ENCODE assay signal across 16 cellular contexts in the genomic region with DNA sequence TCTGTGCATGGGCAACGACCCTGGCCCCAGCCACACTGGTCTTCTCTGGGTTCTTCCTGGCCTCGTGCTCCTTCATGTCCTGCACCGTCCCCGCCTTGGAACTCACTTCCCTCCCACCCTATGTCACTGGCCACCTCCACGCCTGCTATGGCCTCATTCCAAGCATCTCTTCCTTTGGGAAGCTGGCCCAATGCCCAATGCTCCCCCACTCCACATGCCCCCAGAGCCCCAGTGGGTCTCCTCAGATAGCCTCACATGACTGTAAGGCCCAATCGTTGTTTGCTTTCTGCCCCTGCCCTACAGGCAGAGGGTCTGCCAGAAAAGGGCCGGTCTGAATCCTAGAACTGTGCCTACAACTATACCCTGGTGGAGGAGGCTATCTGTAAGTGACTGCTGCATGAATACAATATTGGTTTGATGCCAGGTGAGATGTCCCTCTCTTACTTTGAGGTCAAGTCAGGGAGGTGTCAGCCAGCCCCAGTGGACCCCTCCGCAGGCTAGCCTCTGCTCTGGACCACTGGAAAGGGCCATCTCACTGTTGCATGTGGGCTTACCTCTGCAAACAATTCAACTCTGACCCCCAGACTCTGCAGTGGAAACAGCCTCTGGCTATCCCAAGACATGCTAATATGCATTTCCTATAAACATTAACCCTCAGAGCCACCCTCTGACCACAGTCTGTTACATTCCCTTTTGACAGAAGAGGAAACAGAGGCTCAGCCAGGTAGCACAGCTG. TPM values are rescaled to one million over a fixed set of nuclear protein-coding genes. Genes with fewer than 3 reads are reported as not detected.
DNase-seq lines count a peak whose midpoint lies in the region; ATAC-seq, FAIRE-seq and TF ChIP-seq lines count a peak whose summit lies in the region.
"Had no signal": no experiment of that assay in that cellular context is flagged by ENCODE, and none has a peak within 500 bp of the region (broad histone marks: within the 10 kb centered on the region; RNA-seq: fewer than 3 reads in every experiment).

No MANE protein-coding gene starts in this region.

- H3K36me3 Mint-ChIP-seq in activated naive CD8-positive, alpha-beta T cell treated with anti-CD3 and anti-CD28 coated beads, Interleukin-2, amount 10 ng/mL, durations not matched to agents 7 days and 5 days = no peaks in the 10 kb centered on the region
- no peaks in the 10 kb centered on the region for H3K36me3 Mint-ChIP-seq in activated naive CD8-positive, alpha-beta T cell treated with anti-CD3 and anti-CD28 coated beads for 36 hours
- H3K36me3 Mint-ChIP-seq in brain (peaks cover 3% of the 10 kb centered on the region), neural crest cell (ENCODE audit: low read depth) (no peaks in the 10 kb centered on the region)
- H3K36me3 Mint-ChIP-seq: naive thymus-derived CD4-positive, alpha-beta T cell had no signal

- FAIRE-seq in urothelium cell line (lab: Jason Lieb, UNC) = peak; percentile 73
- FAIRE-seq: RCC 7860 had no signal

- H3K4me1 Mint-ChIP-seq in activated naive CD8-positive, alpha-beta T cell treated with anti-CD3 and anti-CD28 coated beads, Interleukin-2, amount 10 ng/mL, durations not matched to agents 7 days and 5 days = peaks cover 2% of the 10 kb centered on the region
- peaks cover 3% of the 10 kb centered on the region for H3K4me1 Mint-ChIP-seq in activated naive CD8-positive, alpha-beta T cell treated with anti-CD3 and anti-CD28 coated beads for 36 hours
- H3K4me1 Mint-ChIP-seq in brain (peaks cover 34% of the 10 kb centered on the region), neural crest cell (peaks cover 26% of the 10 kb centered on the region)

- peak; percentile 19 for DNase-seq in activated naive CD8-positive, alpha-beta T cell treated with anti-CD3 and anti-CD28 coated beads, Interleukin-2, amount 10 ng/mL, durations not matched to agents 7 days and 5 days
- DNase-seq in activated naive CD8-positive, alpha-beta T cell treated with anti-CD3 and anti-CD28 coated beads for 36 hours = no peak
- DNase-seq in neural crest cell (ENCODE audit: low read depth, low spot score) (no peak), urothelium cell line (ENCODE audit: low spot score) (no peak), SW 1271 (lab: John Stamatoyannopoulos, UW) (no peak), superior temporal gyrus (ENCODE audit: extremely low spot score) (no peak)
- DNase-seq: activated CD4-positive, alpha-beta T cell treated with anti-CD3 and anti-CD28 coated beads, Interleukin-2, amount 50 U/mL, for 48 hours; DMS153; hippocampal formation; NCI-H2029; NCI-H69; substantia nigra had no signal

- H3K4me3 Mint-ChIP-seq in activated naive CD8-positive, alpha-beta T cell treated with anti-CD3 and anti-CD28 coated beads, Interleukin-2, amount 10 ng/mL, durations not matched to agents 7 days and 5 days = no peak overlapping the region
- no peak overlapping the region for H3K4me3 Mint-ChIP-seq in activated naive CD8-positive, alpha-beta T cell treated with anti-CD3 and anti-CD28 coated beads for 36 hours
- H3K4me3 Mint-ChIP-seq in brain (peak overlapping the region in 3 of 5 experiments; percentile 1 to 95 (median 87)), neural crest cell (peak overlapping the region; percentile 95)

- H3K9me3 Mint-ChIP-seq in activated naive CD8-positive, alpha-beta T cell treated with anti-CD3 and anti-CD28 coated beads, Interleukin-2, amount 10 ng/mL, durations not matched to agents 7 days and 5 days = no peaks in the 10 kb centered on the region
- no peaks in the 10 kb centered on the region for H3K9me3 Mint-ChIP-seq in activated naive CD8-positive, alpha-beta T cell treated with anti-CD3 and anti-CD28 coated beads for 36 hours
- no peaks in the 10 kb centered on the region for H3K9me3 Mint-ChIP-seq in brain
- H3K9me3 Mint-ChIP-seq in neural crest cell = no peaks in the 10 kb centered on the region

- peaks cover 36% of the 10 kb centered on the region for H3K27me3 Mint-ChIP-seq in activated naive CD8-positive, alpha-beta T cell treated with anti-CD3 and anti-CD28 coated beads, Interleukin-2, amount 10 ng/mL, durations not matched to agents 7 days and 5 days
- H3K27me3 Mint-ChIP-seq in activated naive CD8-positive, alpha-beta T cell treated with anti-CD3 and anti-CD28 coated beads for 36 hours = peaks cover 24% of the 10 kb centered on the region
- peaks cover 4% of the 10 kb centered on the region for H3K27me3 Mint-ChIP-seq in brain
- H3K27me3 Mint-ChIP-seq in neural crest cell (ENCODE audit: low read depth) = peaks cover 9% of the 10 kb centered on the region

- POLR2A ChIA-PET in activated naive CD8-positive, alpha-beta T cell treated with anti-CD3 and anti-CD28 coated beads, Interleukin-2, amount 10 ng/mL, durations not matched to agents 7 days and 5 days (lab: Charles Lee) = no interaction called here

- no peak for TF ChIP-seq CTCF in brain (conservative IDR thresholded peaks at IDR 0.05)
- no peak for TF ChIP-seq CTCF in neural crest cell (conservative IDR thresholded peaks at IDR 0.05)

- ATAC-seq in activated naive CD8-positive, alpha-beta T cell treated with anti-CD3 and anti-CD28 coated beads, Interleukin-2, amount 10 ng/mL, durations not matched to agents 7 days and 5 days (ENCODE audit: low read depth) = no peak
- no peak for ATAC-seq in GM21737 (IDR thresholded peaks at IDR 0.05; ENCODE audit: unreplicated experiment)
- ATAC-seq: naive thymus-derived CD4-positive, alpha-beta T cell had no signal

- H3K27ac Mint-ChIP-seq in activated naive CD8-positive, alpha-beta T cell treated with anti-CD3 and anti-CD28 coated beads, Interleukin-2, amount 10 ng/mL, durations not matched to agents 7 days and 5 days = no peak overlapping the region
- no peak overlapping the region for H3K27ac Mint-ChIP-seq in activated naive CD8-positive, alpha-beta T cell treated with anti-CD3 and anti-CD28 coated beads for 36 hours
- H3K27ac Mint-ChIP-seq in brain = peak overlapping the region in 2 of 5 experiments; percentile 33 to 98
- H3K27ac Mint-ChIP-seq in neural crest cell (ENCODE audit: unreplicated experiment) = no peak overlapping the region

RNA-seq across cellular contexts. Expression of gene GNAZ, which starts 2.1 kb away (rescaled TPM):
- total RNA-seq in activated naive CD8-positive, alpha-beta T cell treated with anti-CD3 and anti-CD28 coated beads, Interleukin-2, amount 10 ng/mL, durations not matched to agents 7 days and 5 days = under 1 TPM; 0.20 to 0.22 TPM
- total RNA-seq in activated naive CD8-positive, alpha-beta T cell treated with anti-CD3 and anti-CD28 coated beads for 36 hours = under 1 TPM; 0.43 to 0.54 TPM
- 48.7 TPM for polyA plus RNA-seq in brain (ENCODE audit: insufficient read depth, low read depth, low replicate concordance)
- 25.2 and 25.5 TPM in 2 replicates for total RNA-seq in neural crest cell
- polyA plus RNA-seq: naive thymus-derived CD4-positive, alpha-beta T cell had no signal

Comparison
In these comparisons a context has a peak if more than half of its experiments do, and no peak if none do; other contexts are left out.
1. H3K4me3 Mint-ChIP-seq: peak in brain (3 of 5) and neural crest cell (single experiment); none in activated naive CD8-positive, alpha-beta T cell treated with anti-CD3 and anti-CD28 coated beads, Interleukin-2, amount 10 ng/mL, durations not matched to agents 7 days and 5 days (single experiment) and activated naive CD8-positive, alpha-beta T cell treated with anti-CD3 and anti-CD28 coated beads for 36 hours (single experiment).
2. RNA of gene GNAZ, which starts 2.1 kb away (total RNA-seq): 25.2 to 25.5 TPM in neural crest cell; 0.43 to 0.54 TPM in activated naive CD8-positive, alpha-beta T cell treated with anti-CD3 and anti-CD28 coated beads for 36 hours and 0.20 to 0.22 TPM in activated naive CD8-positive, alpha-beta T cell treated with anti-CD3 and anti-CD28 coated beads, Interleukin-2, amount 10 ng/mL, durations not matched to agents 7 days and 5 days; every median in the first group is over 10 times any median in the second.